In genomic region chr1:8303141-8303540, GRCh38 we compare ENCODE assay signal across 21 cellular contexts. TPM values are rescaled to one million over a fixed set of nuclear protein-coding genes. Genes with fewer than 3 reads are reported as not detected.
DNase-seq lines count a peak whose midpoint lies in the region; ATAC-seq and TF ChIP-seq lines count a peak whose summit lies in the region.
"Had no signal": no experiment of that assay in that cellular context is flagged by ENCODE, and none has a peak within 500 bp of the region (broad histone marks: within the 10 kb centered on the region; RNA-seq: fewer than 3 reads in every experiment).

No MANE protein-coding gene starts in this region.

- CTCF ChIA-PET in T-cell (lab: Charles Lee), result no interaction called here

- H3K9me3 Mint-ChIP-seq in nephron (no peaks in the 10 kb centered on the region), T-cell (no peaks in the 10 kb centered on the region)
- H3K9me3 Mint-ChIP-seq: activated T-cell treated with anti-CD3 and anti-CD28 coated beads, Interleukin-2, amount 50 U/mL, for 24 hours; immature natural killer cell; memory B cell had no signal

- H3K4me3 Mint-ChIP-seq in nephron, result peak overlapping the region in 1 of 3 experiments; percentile 22
- no peak overlapping the region for H3K4me3 Mint-ChIP-seq in T-cell
- H3K4me3 Mint-ChIP-seq: activated naive CD8-positive, alpha-beta T cell; activated T-cell treated with anti-CD3 and anti-CD28 coated beads, Interleukin-2, amount 50 U/mL, for 24 hours; immature natural killer cell; memory B cell had no signal

- H3K4me1 Mint-ChIP-seq in nephron (peaks cover 18% of the 10 kb centered on the region), T-cell (no peaks in the 10 kb centered on the region)
- H3K4me1 Mint-ChIP-seq: immature natural killer cell had no signal

- H3K27ac Mint-ChIP-seq in nephron (peak overlapping the region; percentile 63 to 88 (median 73)), T-cell (no peak overlapping the region)
- H3K27ac Mint-ChIP-seq: activated naive CD8-positive, alpha-beta T cell; activated T-cell treated with anti-CD3 and anti-CD28 coated beads, Interleukin-2, amount 50 U/mL, for 24 hours; memory B cell had no signal

- no peaks in the 10 kb centered on the region for H3K27me3 ChIP-seq in transverse colon
- H3K27me3 ChIP-seq in suprapubic skin, result no peaks in the 10 kb centered on the region
- H3K27me3 ChIP-seq: Peyer's patch had no signal

- H3K27me3 Mint-ChIP-seq in nephron (ENCODE audit: low read depth) (peaks cover 7% of the 10 kb centered on the region), T-cell (peaks cover 2 to 18% of the 10 kb centered on the region in 2 donors)

- TF ChIP-seq POLR2A in transverse colon (IDR thresholded peaks at IDR 0.05) (no peak), suprapubic skin (IDR thresholded peaks at IDR 0.05) (no peak)

- DNase-seq in AG10803 (ENCODE audit: low read depth) (peak; percentile 22), LHCN-M2 (ENCODE audit: low read depth) (peak; percentile 74), coronary artery (ENCODE audit: low spot score) (no peak), transverse colon (no peak), T-cell (no peak), suprapubic skin (ENCODE audit: low spot score in 2 of 2) (no peak)
- DNase-seq: activated CD4-positive, alpha-beta T cell treated with anti-CD3 and anti-CD28 coated beads, Interleukin-2, amount 50 U/mL, for 4 hours; activated T-cell treated with anti-CD3 and anti-CD28 coated beads, Interleukin-2, amount 50 U/mL, for 24 hours; AML-193; immature natural killer cell; NCI-H2081; NCI-H524 treated with DMSO at 0.1 percent for 48 hours; Peyer's patch; stimulated activated CD4-positive, alpha-beta T cell treated with anti-CD3 and anti-CD28 coated beads, Interleukin-2, amount 100 ng/mL, for 24 hours; SW 1271 had no signal

- POLR2A ChIA-PET in T-cell (lab: Charles Lee), result no interaction called here

- no peak for TF ChIP-seq CTCF in AG10803 (conservative IDR thresholded peaks at IDR 0.05; ENCODE audit: low read length)
- no peak for TF ChIP-seq CTCF in coronary artery (IDR thresholded peaks at IDR 0.05)
- no peak for TF ChIP-seq CTCF in nephron (IDR thresholded peaks at IDR 0.05; ENCODE audit: unreplicated experiment in 3 of 3)
- no peak for TF ChIP-seq CTCF in transverse colon (IDR thresholded peaks at IDR 0.05)
- no peak for TF ChIP-seq CTCF in suprapubic skin (IDR thresholded peaks at IDR 0.05)

- H3K36me3 ChIP-seq in transverse colon (no peaks in the 10 kb centered on the region), suprapubic skin (no peaks in the 10 kb centered on the region)
- H3K36me3 ChIP-seq: Peyer's patch had no signal

- no peaks in the 10 kb centered on the region for H3K36me3 Mint-ChIP-seq in nephron (ENCODE audit: low read depth)
- no peaks in the 10 kb centered on the region for H3K36me3 Mint-ChIP-seq in T-cell
- H3K36me3 Mint-ChIP-seq: activated naive CD8-positive, alpha-beta T cell; immature natural killer cell; memory B cell had no signal

- intact Hi-C loops in transverse colon (cut with DNase I; ENCODE audit: low total_unique reads), result no loop called here

- H3K27ac ChIP-seq in coronary artery (peak overlapping the region; percentile 28 to 72), transverse colon (no peak overlapping the region), suprapubic skin (no peak overlapping the region)
- H3K27ac ChIP-seq: Peyer's patch had no signal

- 60 to 95% methylated on average over 1 to 3 of the region's 3 CpGs for WGBS in transverse colon (ENCODE audit: low coverage in 1 of 2), 2 donors
- WGBS in suprapubic skin, result 99% methylated on average over 3 of the region's 3 CpGs

- H3K9me3 ChIP-seq in transverse colon, result no peaks in the 10 kb centered on the region
- no peaks in the 10 kb centered on the region for H3K9me3 ChIP-seq in suprapubic skin
- H3K9me3 ChIP-seq: Peyer's patch had no signal

- TF ChIP-seq EP300 in transverse colon (IDR thresholded peaks at IDR 0.05; ENCODE audit: low read depth), result no peak
- TF ChIP-seq EP300 in suprapubic skin (IDR thresholded peaks at IDR 0.05), result no peak

- H3K4me1 ChIP-seq in transverse colon (peaks cover 0 to 5% (median 0%) of the 10 kb centered on the region in 4 donors), suprapubic skin (no peaks in the 10 kb centered on the region)
- H3K4me1 ChIP-seq: Peyer's patch had no signal

- no peak overlapping the region for H3K4me3 ChIP-seq in AG10803 (ENCODE audit: low read length)
- no peak overlapping the region for H3K4me3 ChIP-seq in coronary artery
- H3K4me3 ChIP-seq in transverse colon, result no peak overlapping the region
- no peak overlapping the region for H3K4me3 ChIP-seq in suprapubic skin
- H3K4me3 ChIP-seq: Peyer's patch had no signal

- in situ Hi-C loops in transverse colon (cut with MboI; ENCODE audit: low pct_ligation_motif_present in 1 of 4, low pct_unique_long_range_greater_than_20kb in 1 of 4, low sequenced_read_pairs in 3 of 4), result no loop called here

- ATAC-seq in HG02852 (IDR thresholded peaks at IDR 0.05; ENCODE audit: unreplicated experiment), result no peak
- ATAC-seq in T-cell (replicated peaks in 1 of 4), result no peak
- ATAC-seq: HCT116, HepG2 had no signal

RNA-seq across cellular contexts. Expression of gene SLC45A1, which starts 14.8 kb away (rescaled TPM):
- 4.0 and 4.2 TPM in 2 replicates for total RNA-seq in LHCN-M2 (2014; rRNA removed)
- polyA plus RNA-seq in LHCN-M2 (2012), result 1.9 TPM
- 1 to 10 TPM; 2.3 to 7.1 (median 4.1) TPM for total RNA-seq in transverse colon
- 1 to 10 TPM in 3 of 5 donors, under 1 TPM in 2; 0.58 to 1.4 (median 1.2) TPM for total RNA-seq in T-cell
- 1 to 10 TPM in 1 of 4 donors, under 1 TPM in 3; 0.76 to 1.6 (median 0.86) TPM for total RNA-seq in suprapubic skin
- total RNA-seq: HepG2 had no signal
- polyA plus RNA-seq: HepG2 had no signal

Comparison
In these comparisons a context has a peak if more than half of its experiments do, and no peak if none do; other contexts are left out.
1. DNase-seq: peak in AG10803 (single experiment) and LHCN-M2 (single experiment); none in coronary artery (single experiment), transverse colon (single experiment), T-cell (0 of 34) and suprapubic skin (0 of 2).
2. H3K27ac ChIP-seq: peak in coronary artery (2 of 2); none in transverse colon (0 of 4) and suprapubic skin (single experiment).
3. H3K27ac Mint-ChIP-seq: peak in nephron (3 of 3); none in T-cell (0 of 2).